15 cellular contexts compared by ENCODE assay signal in the genomic region with DNA sequence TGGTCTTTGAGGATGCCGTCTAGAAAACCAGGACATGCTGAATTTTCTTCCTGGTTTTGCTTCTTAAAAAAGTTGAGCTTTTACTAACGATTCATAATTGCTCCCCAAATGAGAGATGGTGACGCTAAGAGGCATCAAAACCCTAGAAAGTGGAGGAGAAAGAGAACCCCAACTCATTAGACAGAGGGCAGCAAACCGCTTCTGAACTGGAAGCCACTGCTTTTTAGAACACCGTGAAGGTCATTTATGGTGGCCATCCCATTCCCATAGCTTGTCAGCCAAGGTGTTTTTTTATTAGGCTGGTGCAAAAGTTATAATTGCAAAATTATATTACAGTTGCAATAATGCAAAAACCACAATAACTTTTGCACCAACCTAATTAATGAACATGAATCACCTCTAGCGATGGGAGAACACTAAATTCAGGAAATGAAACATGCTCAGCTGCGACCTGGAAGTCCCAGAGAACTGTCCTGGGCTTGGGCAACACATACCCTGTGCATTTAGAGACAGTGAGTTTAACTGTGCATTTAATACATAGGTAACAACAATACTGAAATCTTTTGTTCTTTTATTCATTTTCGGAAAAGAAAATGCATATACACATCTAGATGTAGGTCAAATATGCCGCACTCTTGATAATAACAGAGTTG. TPM values are rescaled to one million over a fixed set of nuclear protein-coding genes. Genes with fewer than 3 reads are reported as not detected.
"Had no signal": no experiment of that assay in that cellular context is flagged by ENCODE, and none has a peak within 500 bp of the region (broad histone marks: within the 10 kb centered on the region; RNA-seq: fewer than 3 reads in every experiment).

No MANE protein-coding gene starts in this region.

RNA-seq across cellular contexts. Expression of a gene that starts 15.2 kb away (rescaled TPM):
- total RNA-seq: activated B cell treated with CpG ODN at 0.5 μM for 24 hours; activated CD8-positive, alpha-beta T cell treated with anti-CD3 and anti-CD28 coated beads for 36 hours; activated T-helper 17 cell treated with anti-CD3 and anti-CD28 coated beads, Interleukin-2, amount 50 U/mL, for 72 hours; astrocyte; cardiac septum; cerebellum; esophagus mucosa; heart left ventricle; kidney epithelial cell; lower leg skin; natural killer cell treated with Interleukin-12 subunit alpha and Interleukin-12 subunit beta and Interleukin-15 and Interleukin-18, amount 100 ng/mL, for 72 hours; omental fat pad; posterior vena cava; transverse colon; urinary bladder had no signal
- polyA plus RNA-seq: heart left ventricle, urinary bladder had no signal
